In genomic region chr12:1595690-1596347, GRCh38 we compare ENCODE assay signal across 8 cellular contexts. TPM values are rescaled to one million over a fixed set of nuclear protein-coding genes. Genes with fewer than 3 reads are reported as not detected.
DNase-seq lines count a peak whose midpoint lies in the region; ATAC-seq and TF ChIP-seq lines count a peak whose summit lies in the region.

No MANE protein-coding gene starts in this region.

- H3K36me3 ChIP-seq in brain microvascular endothelial cell (replicated peaks), result no peaks in the 10 kb centered on the region

- DNase-seq in right cardiac atrium (no peak), Right ventricle myocardium superior (no peak), brain microvascular endothelial cell (peak; percentile 45), naive B cell (no peak), nucleus accumbens (lab: John Stamatoyannopoulos, UW) (no peak)
- DNase-seq in stimulated activated CD4-positive, alpha-beta T cell treated with anti-CD3 and anti-CD28 coated beads, Interleukin-12 subunit alpha, Interleukin-12 subunit beta, amount 100 ng/mL, for 4 hours, result no peak

- no peaks in the 10 kb centered on the region for H3K27me3 Mint-ChIP-seq in naive B cell

- intact Hi-C loops in right cardiac atrium (cut with DNase I), result no loop called here
- intact Hi-C loops in Right ventricle myocardium superior (cut with DNase I), result no loop called here

- peak overlapping the region; percentile 85 for H3K4me3 ChIP-seq in right cardiac atrium (ENCODE audit: low read length)
- H3K4me3 ChIP-seq in brain microvascular endothelial cell (ENCODE audit: low read depth, low read length), result no peak overlapping the region

- no peak for ATAC-seq in right cardiac atrium
- no peak for ATAC-seq in Right ventricle myocardium superior (ENCODE audit: poor library complexity)
- no peak for ATAC-seq in naive B cell (ENCODE audit: low read depth in 2 of 2)
- no peak for ATAC-seq in GM21447 (IDR thresholded peaks at IDR 0.05; ENCODE audit: unreplicated experiment)
- ATAC-seq in HG02973 (IDR thresholded peaks at IDR 0.05; ENCODE audit: unreplicated experiment), result no peak

- no peak for TF ChIP-seq CTCF in brain microvascular endothelial cell (IDR thresholded peaks at IDR 0.05; ENCODE audit: low read depth, low read length, missing control alignments)

- no peaks in the 10 kb centered on the region for H3K27me3 ChIP-seq in right cardiac atrium (ENCODE audit: control insufficient read depth, insufficient read depth)
- H3K27me3 ChIP-seq in brain microvascular endothelial cell (replicated peaks), result no peaks in the 10 kb centered on the region

- peaks cover 33 to 42% (median 38%) of the 10 kb centered on the region in 3 donors for H3K4me1 Mint-ChIP-seq in naive B cell

- H3K9me3 ChIP-seq in right cardiac atrium (ENCODE audit: control insufficient read depth, low read length), result no peaks in the 10 kb centered on the region

- peaks cover 2% of the 10 kb centered on the region for H3K4me1 ChIP-seq in right cardiac atrium (ENCODE audit: control insufficient read depth, insufficient read depth, low read length)

- H3K27ac Mint-ChIP-seq in naive B cell, result peak overlapping the region; percentile 39 to 99 (median 96)

- H3K9me3 Mint-ChIP-seq in naive B cell, result peaks cover 0 to 1% (median 0%) of the 10 kb centered on the region in 7 donors

- no peaks in the 10 kb centered on the region for H3K36me3 Mint-ChIP-seq in naive B cell

- H3K27ac ChIP-seq in right cardiac atrium (ENCODE audit: low read length), result no peak overlapping the region
- no peak overlapping the region for H3K27ac ChIP-seq in brain microvascular endothelial cell

- in situ Hi-C loops in brain microvascular endothelial cell (cut with HindIII; ENCODE audit: low pct_ligation_motif_present, low sequenced_read_pairs), result no loop called here

- H3K4me3 Mint-ChIP-seq in naive B cell, result peak overlapping the region in 7 of 8 donors; percentile 91 to 99 (median 97)

- WGBS in right cardiac atrium, result 80% methylated on average over 9 of the region's 9 CpGs

RNA-seq across cellular contexts. Expression of gene FBXL14, which starts 1.4 kb away (rescaled TPM):
- total RNA-seq in right cardiac atrium (1 to 10 TPM; 6.5 to 8.3 (median 8.0) TPM), Right ventricle myocardium superior (7.0 TPM)
- polyA plus RNA-seq in right cardiac atrium (4.7 TPM), naive B cell (ENCODE audit: low read depth in 6 of 6) (10 to 100 TPM; 11.2 to 20.6 (median 14.6) TPM)

RNA-seq across cellular contexts. Expression of gene WNT5B, which starts 33.2 kb away (rescaled TPM):
- 1 to 10 TPM; 1.7 to 3.6 (median 2.6) TPM for total RNA-seq in right cardiac atrium
- polyA plus RNA-seq in right cardiac atrium, result 1.7 TPM
- 3.2 TPM for total RNA-seq in Right ventricle myocardium superior
- polyA plus RNA-seq in naive B cell (ENCODE audit: low read depth in 6 of 6), result not detected
